8 cellular contexts compared by ENCODE assay signal in the genomic region with DNA sequence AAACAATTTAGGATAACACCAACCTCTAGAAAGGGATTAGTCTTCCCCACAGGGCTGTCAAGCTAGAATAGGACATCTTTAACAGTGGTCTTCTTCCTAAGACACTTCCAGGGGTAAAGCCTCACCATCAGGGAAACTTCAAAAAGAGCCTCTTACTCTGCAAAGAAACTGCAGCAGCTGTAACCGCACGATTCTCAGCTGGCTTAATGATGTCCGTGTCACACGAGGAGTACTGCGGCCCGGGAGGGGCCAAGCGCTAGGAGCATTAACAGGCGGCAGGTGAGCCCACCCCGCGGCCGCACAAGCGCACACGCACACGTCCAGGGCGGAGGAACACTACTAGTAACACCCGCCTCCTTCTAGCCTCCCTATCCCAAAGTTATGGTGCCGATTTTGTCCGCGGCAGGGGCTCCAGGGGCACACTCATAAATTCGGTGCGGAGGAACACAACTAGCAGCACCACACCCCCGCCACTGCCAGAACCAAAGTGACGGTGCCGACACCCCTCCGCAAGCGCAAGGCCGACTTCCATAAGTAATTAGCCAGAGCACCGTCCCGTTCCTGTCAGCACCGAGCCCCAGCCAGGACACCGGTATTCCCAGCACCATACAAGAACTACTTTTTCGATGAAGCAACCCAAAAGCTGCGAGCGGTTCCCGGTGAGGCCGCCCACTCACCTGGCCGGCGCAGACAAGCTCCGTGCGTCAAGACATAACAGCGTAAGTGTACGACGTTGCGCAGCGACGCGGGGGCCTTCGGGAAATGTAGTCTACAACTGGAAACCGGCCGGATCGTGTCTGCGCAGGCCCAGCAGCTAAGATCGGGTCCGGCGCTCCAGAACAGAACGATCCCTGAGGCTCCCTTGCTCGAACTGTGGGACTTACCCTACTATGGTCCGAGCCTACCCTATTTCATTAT. TPM values are rescaled to one million over a fixed set of nuclear protein-coding genes. Genes with fewer than 3 reads are reported as not detected.
DNase-seq lines count a peak whose midpoint lies in the region; ATAC-seq, FAIRE-seq and TF ChIP-seq lines count a peak whose summit lies in the region.

A gene (plus strand): TSS at position 813 of the 918 bp plus-strand sequence. CDS start 3,572 bp downstream, outside the sequence.
A gene (minus strand): TSS at position 729 of the 918 bp plus-strand sequence. CDS start 8,116 bp downstream, outside the sequence.

- H3K36me3 ChIP-seq in A673 (ENCODE audit: insufficient read depth, low read length, poor library complexity, severe bottlenecking) = no peaks in the 10 kb centered on the region

- BruUV-seq in A673 (replicated peaks; lab: Mats Ljungman, UMichigan) = no TSS peak

- intact Hi-C loops in A673 (cut with micrococcal nuclease; ENCODE audit: unreplicated experiment) = no loop called here

- no peaks in the 10 kb centered on the region for H3K4me1 ChIP-seq in A673 (ENCODE audit: insufficient read depth, low read length, poor library complexity, severe bottlenecking)

- TF ChIP-seq CTCF in A673 (conservative IDR thresholded peaks at IDR 0.05; ENCODE audit: low read depth, low read length) = no peak

- CTCF ChIA-PET in A673 (lab: Charles Lee) = interaction anchor here (0.5 kb wide), 1 partner anchor 257 kb away, joined by 7 read pairs; no protein-coding TSS in a partner anchor

- POLR2A ChIA-PET in A673 (lab: Charles Lee; ENCODE audit: low non-redundant PET) = no interaction called here

- no peaks in the 10 kb centered on the region for H3K27me3 ChIP-seq in A673 (replicated peaks; ENCODE audit: insufficient read depth, low read depth, low read length, poor library complexity)

- H3K4me3 ChIP-seq in A673 (ENCODE audit: low read depth, low read length, poor library complexity, severe bottlenecking) = peak within 1 kb of the TSS; percentile 64

- H3K9me3 ChIP-seq in A673 (ENCODE audit: low read depth, low read length, poor library complexity, severe bottlenecking) = peaks cover 14% of the 10 kb centered on the region

- peak; percentile 45 for FAIRE-seq in islet of Langerhans (lab: Jason Lieb, UNC)

- ATAC-seq in GM18867 (IDR thresholded peaks at IDR 0.05; ENCODE audit: unreplicated experiment) = peak; percentile 99
- peak; percentile 94 for ATAC-seq in HG03108 (IDR thresholded peaks at IDR 0.05; ENCODE audit: unreplicated experiment)

- DNase-seq in A673 (ENCODE audit: low spot score) (peak; percentile 91), NCI-H2227 (lab: John Stamatoyannopoulos, UW; ENCODE audit: unreplicated experiment) (peak; percentile 100), cerebellar nuclear complex (lab: John Stamatoyannopoulos, UW) (peak; percentile 39 to 69)
- DNase-seq in activated CD4-positive, CD25-positive, alpha-beta regulatory T cell treated with anti-CD3 and anti-CD28 coated beads, Interleukin-2, amount 50 U/mL, for 72 hours = peak; percentile 86
- peak; percentile 85 to 89 for DNase-seq in stimulated activated CD4-positive, alpha-beta T cell treated with anti-CD3 and anti-CD28 coated beads, Interleukin-12 subunit alpha, Interleukin-12 subunit beta, amount 100 ng/mL, for 24 hours (ENCODE audit: low read depth in 2 of 2)

- peak within 1 kb of the TSS; percentile 1 for H3K27ac ChIP-seq in A673 (ENCODE audit: low read depth, low read length, poor library complexity, severe bottlenecking)

RNA-seq across cellular contexts. Expression of the first gene that starts in this region (rescaled TPM):
- total RNA-seq in A673 (2021) = 0.24 and 0.59 TPM in 2 replicates

RNA-seq across cellular contexts. Expression of the second gene that starts in this region (rescaled TPM):
- total RNA-seq in A673 (2021) = 2.6 and 3.9 TPM in 2 replicates

Comparison
In these comparisons a context has a peak if more than half of its experiments do, and no peak if none do; other contexts are left out.
1. Peak in every context shown above with its lines: DNase-seq, ATAC-seq, H3K4me3 ChIP-seq and H3K27ac ChIP-seq.